9 cellular contexts compared by ENCODE assay signal in the genomic region with DNA sequence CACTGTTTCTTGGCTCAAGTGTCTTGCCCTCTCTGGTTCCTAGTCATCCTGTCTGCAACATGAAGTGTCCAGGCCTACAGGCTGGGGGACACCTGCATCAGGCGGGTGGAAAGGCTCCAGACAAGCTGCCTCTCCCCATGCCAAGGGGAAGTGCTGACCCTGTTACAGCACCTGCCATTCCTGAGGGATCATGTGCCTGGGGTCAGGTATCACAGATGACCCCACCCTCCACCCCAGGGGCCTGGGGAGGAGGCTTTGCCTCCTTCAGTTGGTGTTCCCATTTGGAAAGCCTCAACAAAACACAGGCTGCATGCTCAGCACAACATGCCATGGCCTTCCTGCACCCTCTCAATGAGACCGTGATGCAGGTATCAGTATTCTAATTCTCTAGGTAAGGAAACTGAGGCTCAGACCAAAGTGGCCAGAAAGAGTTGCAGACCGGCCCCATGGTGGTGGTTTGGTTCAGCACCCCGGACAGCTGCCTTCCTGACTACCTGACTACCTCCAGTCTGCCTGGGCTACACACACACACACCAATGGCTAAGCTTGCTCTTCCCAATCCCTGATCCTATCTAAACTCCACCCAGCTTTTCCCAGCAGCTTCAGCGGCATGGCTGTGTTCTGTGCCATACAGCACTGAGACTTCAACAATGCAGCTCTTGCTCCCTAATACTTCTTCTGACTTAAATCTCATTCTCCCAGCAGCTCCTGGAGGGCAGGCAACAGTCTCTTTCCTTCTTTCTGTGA.
DNase-seq lines count a peak whose midpoint lies in the region; ATAC-seq, FAIRE-seq and TF ChIP-seq lines count a peak whose summit lies in the region.
"Had no signal": no experiment of that assay in that cellular context is flagged by ENCODE, and none has a peak within 500 bp of the region (broad histone marks: within the 10 kb centered on the region; RNA-seq: fewer than 3 reads in every experiment).

No MANE protein-coding gene starts in this region.

- H2BK120ac ChIP-seq in H1 (replicated peaks; ENCODE audit: low read depth, low read length), result no peak overlapping the region

- H2BK15ac ChIP-seq in H1 (ENCODE audit: low read length), result no peak overlapping the region

- no peak overlapping the region for H3K23ac ChIP-seq in H1 (ENCODE audit: insufficient read length)

- H2BK12ac ChIP-seq in H1 (ENCODE audit: low read depth, low read length), result no peak overlapping the region

- H2BK5ac ChIP-seq in H1 (ENCODE audit: low read depth, low read length), result no peak overlapping the region

- H3K4me2 ChIP-seq in H1 (ENCODE audit: insufficient read depth in 1 of 2, low read depth in 2 of 2, low read length in 2 of 2), result no peak overlapping the region

- no peak for TF ChIP-seq CTCF in H1 (IDR thresholded peaks at IDR 0.05; ENCODE audit: control extremely low read depth in 1 of 3, insufficient read depth in 1 of 3, low read depth in 1 of 3, low read length in 3 of 3)

- FAIRE-seq in H1 (lab: Jason Lieb, UNC), result peak; percentile 98

- H3K36me3 Mint-ChIP-seq in activated CD4-positive, alpha-beta T cell treated with anti-CD3 and anti-CD28 coated beads, Interleukin-2, amount 10 ng/mL, durations not matched to agents 24 days and 14 days (ENCODE audit: low read depth), result no peaks in the 10 kb centered on the region
- no peaks in the 10 kb centered on the region for H3K36me3 Mint-ChIP-seq in activated T-cell treated with anti-CD3 and anti-CD28 coated beads, Interleukin-2, amount 50 U/mL, for 4 hours (ENCODE audit: insufficient read depth)

- no peak overlapping the region for H3K9ac ChIP-seq in H1 (replicated peaks in 1 of 4; ENCODE audit: extremely low read depth in 1 of 4, low read depth in 3 of 4, low read length in 3 of 4)

- no peaks in the 10 kb centered on the region for H3K27me3 ChIP-seq in H1 (replicated peaks in 1 of 4; ENCODE audit: control insufficient read depth in 3 of 4, extremely low read depth in 1 of 4, insufficient read depth in 3 of 4, low read length in 3 of 4)

- H4K5ac ChIP-seq in H1 (ENCODE audit: insufficient read length, low read depth, low read length), result no peak overlapping the region

- no peaks in the 10 kb centered on the region for H3K9me3 Mint-ChIP-seq in activated CD4-positive, alpha-beta T cell treated with anti-CD3 and anti-CD28 coated beads, Interleukin-2, amount 10 ng/mL, durations not matched to agents 24 days and 14 days
- H3K9me3 Mint-ChIP-seq in activated T-cell treated with anti-CD3 and anti-CD28 coated beads, Interleukin-2, amount 50 U/mL, for 4 hours, result peaks cover 4% of the 10 kb centered on the region

- H3K56ac ChIP-seq in H1 (replicated peaks; ENCODE audit: insufficient read length, low read depth, low read length), result no peak overlapping the region

- H4K91ac ChIP-seq in H1 (replicated peaks; ENCODE audit: insufficient read length, low read length), result no peak overlapping the region

- no peak overlapping the region for H3K27ac ChIP-seq in H1 (ENCODE audit: low read depth, low read length)

- H3K23me2 ChIP-seq in H1 (ENCODE audit: low read depth, low read length), result peaks cover 6% of the 10 kb centered on the region

- POLR2A ChIA-PET in H1 (lab: Charles Lee; ENCODE audit: partially characterized antibody), result interaction anchor here (0.7 kb wide), 1 partner anchor 30 kb away, joined by 3 read pairs; no protein-coding TSS in a partner anchor

- H3K4me1 ChIP-seq in H1 (replicated peaks in 1 of 4; ENCODE audit: control insufficient read depth in 3 of 4, insufficient read depth in 4 of 4, low read length in 3 of 4), result peaks cover 0 to 8% (median 0%) of the 10 kb centered on the region in 4 experiments; a peak in 2 of 7 replicates

- DNase-seq in activated CD4-positive, alpha-beta T cell treated with anti-CD3 and anti-CD28 coated beads, Interleukin-2, amount 10 ng/mL, durations not matched to agents 24 days and 14 days, result peak; percentile 64
- no peak for DNase-seq in activated CD4-positive, alpha-beta T cell treated with anti-CD3 and anti-CD28 coated beads for 1 hour
- DNase-seq in OCI-M1 (lab: John Stamatoyannopoulos, UW) (peak; percentile 22), H1 (ENCODE audit: low read depth in 1 of 2, low spot score in 2 of 2) (peak; percentile 25 to 88), retina (peak; percentile 34)
- no peak for DNase-seq in activated T-cell treated with anti-CD3 and anti-CD28 coated beads, Interleukin-2, amount 50 U/mL, for 4 hours
- DNase-seq: NCI-H2081 treated with DMSO at 0.1 percent for 48 hours had no signal

- H4K20me1 ChIP-seq in H1 (replicated peaks in 1 of 2; ENCODE audit: control insufficient read depth in 1 of 2, insufficient read depth in 2 of 2, low read length in 2 of 2), result peaks cover 0 to 10% of the 10 kb centered on the region in 2 experiments

- H3K36me3 ChIP-seq in H1 (ENCODE audit: control insufficient read depth in 2 of 4, insufficient read depth in 4 of 4, low read length in 3 of 4), result no peaks in the 10 kb centered on the region; a peak in 1 of 8 replicates

- no peaks in the 10 kb centered on the region for H3K27me3 Mint-ChIP-seq in activated CD4-positive, alpha-beta T cell treated with anti-CD3 and anti-CD28 coated beads, Interleukin-2, amount 10 ng/mL, durations not matched to agents 24 days and 14 days
- H3K27me3 Mint-ChIP-seq in activated T-cell treated with anti-CD3 and anti-CD28 coated beads, Interleukin-2, amount 50 U/mL, for 4 hours (ENCODE audit: low read depth), result peaks cover 10% of the 10 kb centered on the region

- intact Hi-C loops in activated CD4-positive, alpha-beta T cell treated with anti-CD3 and anti-CD28 coated beads, Interleukin-2, amount 10 ng/mL, durations not matched to agents 24 days and 14 days (cut with micrococcal nuclease), result no loop called here

- TF ChIP-seq RAD21 in H1 (IDR thresholded peaks at IDR 0.05 in 1 of 2, conservative IDR thresholded peaks at IDR 0.05 in 1 of 2; ENCODE audit: low read depth in 2 of 2, low read length in 2 of 2), result peak; percentile 21 to 45; a peak in 3 of 4 replicates

- H3K79me2 ChIP-seq in H1 (ENCODE audit: control insufficient read depth in 1 of 2, insufficient read depth in 2 of 2, low read length in 2 of 2), result peaks cover 0 to 3% of the 10 kb centered on the region in 2 experiments; a peak in 1 of 4 replicates

- no peaks in the 10 kb centered on the region for H3K9me3 ChIP-seq in H1 (ENCODE audit: insufficient read depth in 2 of 2, low read depth in 1 of 2, low read length in 1 of 2)

- TF ChIP-seq EP300 in H1 (IDR thresholded peaks at IDR 0.05; ENCODE audit: borderline replicate concordance in 1 of 2, low read depth in 2 of 2, low read length in 2 of 2), result no peak

- H2AFZ ChIP-seq in H1 (ENCODE audit: low read length), result no peak overlapping the region

- no peak for ATAC-seq in GM18520 (IDR thresholded peaks at IDR 0.05; ENCODE audit: unreplicated experiment)
- no peak for ATAC-seq in GM18498 (IDR thresholded peaks at IDR 0.05; ENCODE audit: unreplicated experiment)
- no peak for ATAC-seq in activated T-cell treated with anti-CD3 and anti-CD28 coated beads, Interleukin-2, amount 50 U/mL, for 4 hours

- no peaks in the 10 kb centered on the region for H3K4me1 Mint-ChIP-seq in activated CD4-positive, alpha-beta T cell treated with anti-CD3 and anti-CD28 coated beads, Interleukin-2, amount 10 ng/mL, durations not matched to agents 24 days and 14 days
- no peaks in the 10 kb centered on the region for H3K4me1 Mint-ChIP-seq in activated T-cell treated with anti-CD3 and anti-CD28 coated beads, Interleukin-2, amount 50 U/mL, for 4 hours (ENCODE audit: low read depth)

- whole genome bisulfite sequencing in H1 (ENCODE audit: extremely low coverage in 1 of 2, insufficient coverage in 1 of 2, insufficient read length in 1 of 2, insufficient replicate concordance in 2 of 2, low coverage in 1 of 2, low lambda C conversion rate in 2 of 2, missing lambda C conversion rate in 1 of 2), 2 experiments, result 46% methylated on average over 5 of the region's 5 CpGs; no CpG with 5 or more reads in 1 of the 2 experiments

- CTCF ChIA-PET in H1 (lab: Charles Lee; ENCODE audit: partially characterized antibody), result interaction anchor here (0.7 to 3.4 kb wide), 15 partner anchors 11 to 118 kb away, joined by 3 to 19 read pairs (median 4); no protein-coding TSS in a partner anchor

- no peak for TF ChIP-seq POLR2A in H1 (IDR thresholded peaks at IDR 0.05; ENCODE audit: control extremely low read depth in 1 of 2, low read depth in 2 of 2, low read length in 2 of 2)

- H3K27ac Mint-ChIP-seq in activated CD4-positive, alpha-beta T cell treated with anti-CD3 and anti-CD28 coated beads, Interleukin-2, amount 10 ng/mL, durations not matched to agents 24 days and 14 days, result no peak overlapping the region

- H3K4me3 ChIP-seq in H1 (ENCODE audit: extremely low read depth in 1 of 4, insufficient read depth in 2 of 4, low read depth in 3 of 4, low read length in 4 of 4), result no peak overlapping the region

- no peak overlapping the region for H3K18ac ChIP-seq in H1 (ENCODE audit: extremely low read depth, low read length)

- H3K4ac ChIP-seq in H1 (replicated peaks; ENCODE audit: insufficient read length, low read depth, low read length), result no peak overlapping the region

- no peak overlapping the region for H3K4me3 Mint-ChIP-seq in activated CD4-positive, alpha-beta T cell treated with anti-CD3 and anti-CD28 coated beads, Interleukin-2, amount 10 ng/mL, durations not matched to agents 24 days and 14 days
- H3K4me3 Mint-ChIP-seq in activated T-cell treated with anti-CD3 and anti-CD28 coated beads, Interleukin-2, amount 50 U/mL, for 4 hours, result no peak overlapping the region

- no peak overlapping the region for H3K14ac ChIP-seq in H1 (ENCODE audit: insufficient read length)

- no peak overlapping the region for H2AK5ac ChIP-seq in H1 (ENCODE audit: low read depth, low read length)

- no peak overlapping the region for H2BK20ac ChIP-seq in H1 (ENCODE audit: low read length)

- no peak overlapping the region for H4K8ac ChIP-seq in H1 (ENCODE audit: extremely low read depth, insufficient read depth, low read length)

- no peaks in the 10 kb centered on the region for H3K79me1 ChIP-seq in H1 (ENCODE audit: low read depth, low read length)

TF ChIP-seq in H1, 55 proteins besides CTCF, POLR2A, EP300 and RAD21 (continues in another document):
- TF ChIP-seq MAFK (IDR thresholded peaks at IDR 0.05; ENCODE audit: low read depth, low read length) (no peak), SAP30 (IDR thresholded peaks at IDR 0.05; ENCODE audit: insufficient read depth, insufficient replicate concordance, low read length) (no peak), EGR1 (IDR thresholded peaks at IDR 0.05; ENCODE audit: borderline replicate concordance, low read depth, low read length) (no peak)
- TF ChIP-seq, protein P1, sequence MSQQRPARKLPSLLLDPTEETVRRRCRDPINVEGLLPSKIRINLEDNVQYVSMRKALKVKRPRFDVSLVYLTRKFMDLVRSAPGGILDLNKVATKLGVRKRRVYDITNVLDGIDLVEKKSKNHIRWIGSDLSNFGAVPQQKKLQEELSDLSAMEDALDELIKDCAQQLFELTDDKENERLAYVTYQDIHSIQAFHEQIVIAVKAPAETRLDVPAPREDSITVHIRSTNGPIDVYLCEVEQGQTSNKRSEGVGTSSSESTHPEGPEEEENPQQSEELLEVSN (IDR thresholded peaks at IDR 0.05), result no peak

Comparison
In these comparisons a context has a peak if more than half of its experiments do, and no peak if none do; other contexts are left out.
1. DNase-seq: peak in activated CD4-positive, alpha-beta T cell treated with anti-CD3 and anti-CD28 coated beads, Interleukin-2, amount 10 ng/mL, durations not matched to agents 24 days and 14 days (single experiment), OCI-M1 (single experiment), H1 (2 of 2) and retina (single experiment); none in activated CD4-positive, alpha-beta T cell treated with anti-CD3 and anti-CD28 coated beads for 1 hour (single experiment) and activated T-cell treated with anti-CD3 and anti-CD28 coated beads, Interleukin-2, amount 50 U/mL, for 4 hours (single experiment).